ENCODE assay signal across 12 cellular contexts in the genomic region with DNA sequence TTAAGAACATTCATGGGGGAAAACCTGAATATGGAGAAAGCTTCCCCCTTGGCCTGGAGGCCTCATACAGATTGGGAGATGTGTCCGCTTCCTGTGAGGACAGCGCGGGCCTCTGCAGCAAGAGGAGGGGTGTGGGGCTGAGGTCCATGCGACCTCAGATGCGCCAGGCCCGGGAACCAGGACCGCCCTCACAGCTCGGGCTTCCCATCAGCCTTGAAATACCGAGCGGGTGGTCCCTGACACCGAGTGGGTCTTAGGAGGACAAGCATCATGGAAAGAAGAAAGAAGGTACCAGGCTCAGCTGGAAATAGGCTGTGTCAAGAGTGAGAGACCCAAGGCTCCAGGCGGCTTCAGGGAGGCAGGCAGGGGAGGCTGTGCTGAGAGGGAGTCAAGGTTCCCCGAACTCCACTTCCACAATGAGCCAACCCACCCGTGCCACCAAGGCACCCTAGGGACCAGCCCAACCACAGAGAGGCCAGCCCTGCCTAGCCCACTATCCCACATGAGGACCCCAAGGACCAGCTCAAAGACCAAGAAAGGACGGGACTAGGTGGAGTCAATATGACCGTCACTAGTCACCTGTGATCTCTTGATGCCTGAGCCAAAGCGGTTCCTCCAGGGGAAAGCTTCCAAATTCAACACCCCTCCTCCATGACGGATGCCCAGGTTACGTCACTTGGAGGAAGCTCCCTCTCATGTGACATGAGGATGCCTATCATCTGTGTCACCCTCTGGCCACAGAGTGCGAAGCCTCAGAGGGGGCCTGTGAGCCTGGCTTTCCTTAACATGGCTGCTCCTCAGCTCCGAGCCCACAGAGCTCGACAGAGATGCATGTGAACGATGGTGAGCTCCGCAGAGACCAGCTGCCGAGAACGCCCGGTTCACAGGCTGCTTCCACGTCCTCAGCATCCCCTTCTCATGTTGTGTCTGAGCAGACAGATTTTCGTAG.
"Had no signal": no experiment of that assay in that cellular context is flagged by ENCODE, and none has a peak within 500 bp of the region (broad histone marks: within the 10 kb centered on the region; RNA-seq: fewer than 3 reads in every experiment).

No MANE protein-coding gene starts in this region.

- H3K9me3 Mint-ChIP-seq: natural killer cell had no signal

- H3K4me3 Mint-ChIP-seq: natural killer cell had no signal

- ATAC-seq: heart left ventricle, lower lobe of right lung, natural killer cell had no signal

- H3K9me3 ChIP-seq: colonic mucosa, heart left ventricle, lower lobe of right lung, tibial artery had no signal

- FAIRE-seq: astrocyte, frontal cortex had no signal

- H3K4me3 ChIP-seq: cardiac muscle cell, colonic mucosa, heart left ventricle, lower lobe of right lung, tibial artery had no signal

- H3K36me3 ChIP-seq: cardiac muscle cell, colonic mucosa, heart left ventricle, lower lobe of right lung, tibial artery had no signal

- H3K4me1 ChIP-seq: colonic mucosa, heart left ventricle, lower lobe of right lung, tibial artery had no signal

- H3K4me1 Mint-ChIP-seq: natural killer cell had no signal

- H3K27ac Mint-ChIP-seq: natural killer cell had no signal

- H3K27me3 ChIP-seq: cardiac muscle cell, colonic mucosa, tibial artery had no signal

- H3K36me3 Mint-ChIP-seq: natural killer cell had no signal

- H3K27ac ChIP-seq: cardiac muscle cell, colonic mucosa, heart left ventricle, lower lobe of right lung, tibial artery had no signal

- DNase-seq: activated CD4-positive, CD25-positive, alpha-beta regulatory T cell; activated T-cell treated with anti-CD3 and anti-CD28 coated beads, Interleukin-2, amount 50 U/mL, for 48 hours; colonic mucosa; effector CD8-positive, alpha-beta T cell; heart left ventricle; lower lobe of right lung; natural killer cell; occipital lobe had no signal
